Comparison of ENCODE assay signal across 9 cellular contexts in the genomic region with DNA sequence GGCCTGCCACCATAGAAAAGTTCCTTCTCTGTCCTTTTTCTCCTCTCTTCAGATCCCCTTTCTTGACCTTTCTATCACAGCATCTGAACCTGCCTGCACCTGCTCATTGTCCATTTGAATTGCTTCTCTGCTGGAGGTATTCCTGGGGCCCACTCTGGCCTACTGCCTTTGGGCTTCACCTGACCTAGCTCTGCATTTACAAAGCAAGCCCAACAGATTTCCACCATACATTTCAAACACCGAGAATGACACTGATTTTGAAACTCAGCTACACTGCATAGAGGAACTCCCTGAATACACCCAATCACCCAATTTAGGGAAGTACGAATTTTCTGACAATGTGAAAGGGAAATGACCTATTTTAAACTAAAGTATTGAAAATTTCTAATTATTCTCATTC.
DNase-seq lines count a peak whose midpoint lies in the region; ATAC-seq and TF ChIP-seq lines count a peak whose summit lies in the region.
"Had no signal": no experiment of that assay in that cellular context is flagged by ENCODE, and none has a peak within 500 bp of the region (broad histone marks: within the 10 kb centered on the region; RNA-seq: fewer than 3 reads in every experiment).

No MANE protein-coding gene starts in this region.

- H3K4me3 ChIP-seq in iPS-18a (ENCODE audit: low read length) (peak overlapping the region; percentile 7), WERI-Rb-1 (ENCODE audit: low read depth, low read length) (no peak overlapping the region), tibial artery (no peak overlapping the region)

- H3K9ac ChIP-seq in iPS-18a (ENCODE audit: low read length): no peak overlapping the region

- H3K4me3 Mint-ChIP-seq in CD4-positive, alpha-beta T cell: no peak overlapping the region
- H3K4me3 Mint-ChIP-seq in activated naive CD8-positive, alpha-beta T cell treated with anti-CD3 and anti-CD28 coated beads for 36 hours: no peak overlapping the region

- H3K4me1 Mint-ChIP-seq in CD4-positive, alpha-beta T cell (ENCODE audit: low read depth): peaks cover 9% of the 10 kb centered on the region
- H3K4me1 Mint-ChIP-seq in activated naive CD8-positive, alpha-beta T cell treated with anti-CD3 and anti-CD28 coated beads for 36 hours: peaks cover 15% of the 10 kb centered on the region

- H3K27me3 ChIP-seq in iPS-18a (ENCODE audit: control insufficient read depth, insufficient read depth, low read length) (no peaks in the 10 kb centered on the region), WERI-Rb-1 (ENCODE audit: insufficient read depth, low read depth, severe bottlenecking) (no peaks in the 10 kb centered on the region), tibial artery (no peaks in the 10 kb centered on the region)
- no peaks in the 10 kb centered on the region for H3K27me3 ChIP-seq in CD4-positive, alpha-beta T cell (ENCODE audit: control insufficient read depth, insufficient read depth, low read length)

- CTCF ChIA-PET in CD4-positive, alpha-beta T cell (lab: Charles Lee): no interaction called here

- peaks cover 7% of the 10 kb centered on the region for H3K9me3 ChIP-seq in iPS-18a (ENCODE audit: control insufficient read depth, low read depth, low read length)
- H3K9me3 ChIP-seq in WERI-Rb-1 (ENCODE audit: severe bottlenecking): peaks cover 7% of the 10 kb centered on the region
- no peaks in the 10 kb centered on the region for H3K9me3 ChIP-seq in CD4-positive, alpha-beta T cell (ENCODE audit: control insufficient read depth, low read length)
- no peaks in the 10 kb centered on the region for H3K9me3 ChIP-seq in tibial artery

- peaks cover 57% of the 10 kb centered on the region for H3K4me1 ChIP-seq in iPS-18a (ENCODE audit: control insufficient read depth, low read depth, low read length)
- H3K4me1 ChIP-seq in tibial artery: peaks cover 0 to 2% (median 0%) of the 10 kb centered on the region in 4 donors

- POLR2A ChIA-PET in CD4-positive, alpha-beta T cell (lab: Charles Lee): no interaction called here

- TF ChIP-seq CTCF in WERI-Rb-1 (IDR thresholded peaks at IDR 0.05; ENCODE audit: low read depth, low read length) (no peak), tibial artery (IDR thresholded peaks at IDR 0.05) (no peak)
- TF ChIP-seq CTCF in CD4-positive, alpha-beta T cell (IDR thresholded peaks at IDR 0.05): no peak

- H3K9me3 Mint-ChIP-seq in CD4-positive, alpha-beta T cell: peaks cover 6% of the 10 kb centered on the region
- H3K9me3 Mint-ChIP-seq in activated naive CD8-positive, alpha-beta T cell treated with anti-CD3 and anti-CD28 coated beads for 36 hours: peaks cover 13% of the 10 kb centered on the region

- intact Hi-C loops in CD4-positive, alpha-beta T cell (cut with DNase I, micrococcal nuclease): no loop called here
- intact Hi-C loops in tibial artery (cut with DNase I; ENCODE audit: low total_unique reads): no loop called here

- no peaks in the 10 kb centered on the region for H3K36me3 Mint-ChIP-seq in CD4-positive, alpha-beta T cell (ENCODE audit: low read depth)
- peaks cover 5% of the 10 kb centered on the region for H3K36me3 Mint-ChIP-seq in activated naive CD8-positive, alpha-beta T cell treated with anti-CD3 and anti-CD28 coated beads for 36 hours

- no peaks in the 10 kb centered on the region for H3K27me3 Mint-ChIP-seq in CD4-positive, alpha-beta T cell
- H3K27me3 Mint-ChIP-seq in activated naive CD8-positive, alpha-beta T cell treated with anti-CD3 and anti-CD28 coated beads for 36 hours: no peaks in the 10 kb centered on the region

- H3K36me3 ChIP-seq in iPS-18a (ENCODE audit: control insufficient read depth, low read depth, low read length) (no peaks in the 10 kb centered on the region), WERI-Rb-1 (no peaks in the 10 kb centered on the region), tibial artery (no peaks in the 10 kb centered on the region)

- no peak for TF ChIP-seq POLR2A in GM18505 (IDR thresholded peaks at IDR 0.05; ENCODE audit: borderline replicate concordance, extremely low read depth, insufficient read depth, insufficient read length)

- DNase-seq in WERI-Rb-1 (no peak), tibial artery (no peak)
- no peak for DNase-seq in CD4-positive, alpha-beta T cell
- no peak for DNase-seq in activated naive CD8-positive, alpha-beta T cell treated with anti-CD3 and anti-CD28 coated beads for 36 hours
- DNase-seq: activated CD4-positive, alpha-beta T cell treated with anti-CD3 and anti-CD28 coated beads for 4 hours had no signal

- H3K27ac ChIP-seq in iPS-18a (ENCODE audit: low read length) (no peak overlapping the region), WERI-Rb-1 (no peak overlapping the region), tibial artery (no peak overlapping the region)
- H3K27ac ChIP-seq in CD4-positive, alpha-beta T cell (ENCODE audit: low read depth, low read length): no peak overlapping the region

- no peak overlapping the region for H3K27ac Mint-ChIP-seq in CD4-positive, alpha-beta T cell
- H3K27ac Mint-ChIP-seq in activated naive CD8-positive, alpha-beta T cell treated with anti-CD3 and anti-CD28 coated beads for 36 hours: no peak overlapping the region

- ATAC-seq in GM18505 (IDR thresholded peaks at IDR 0.05; ENCODE audit: unreplicated experiment) (peak; percentile 92), GM21619 (IDR thresholded peaks at IDR 0.05; ENCODE audit: unreplicated experiment) (peak; percentile 84), HG03469 (IDR thresholded peaks at IDR 0.05; ENCODE audit: unreplicated experiment) (peak; percentile 84)
- ATAC-seq in CD4-positive, alpha-beta T cell (ENCODE audit: poor library complexity): no peak
